Comparison of ENCODE assay signal across 35 cellular contexts in genomic region chr13:39327080-39327479, GRCh38.
"Had no signal": no experiment of that assay in that cellular context is flagged by ENCODE, and none has a peak within 500 bp of the region (broad histone marks: within the 10 kb centered on the region; RNA-seq: fewer than 3 reads in every experiment).

No MANE protein-coding gene starts in this region.

- H3K4me1 ChIP-seq: parathyroid adenoma, right lobe of liver had no signal

- H3K27me3 Mint-ChIP-seq: activated naive CD4-positive, alpha-beta T cell treated with anti-CD3 and anti-CD28 coated beads, Interleukin-2, amount 10 ng/mL, durations not matched to agents 7 days and 5 days; effector memory CD8-positive, alpha-beta T cell; natural killer cell treated with Interleukin-12 subunit alpha and Interleukin-12 subunit beta and Interleukin-15 and Interleukin-18, amount 100 ng/mL, for 72 hours had no signal

- H3K36me3 ChIP-seq: brain microvascular endothelial cell, gastrocnemius medialis, right lobe of liver, WERI-Rb-1 had no signal

- H3K79me2 ChIP-seq: parathyroid adenoma had no signal

- H3K9me3 Mint-ChIP-seq: activated CD4-positive, alpha-beta memory T cell treated with anti-CD3 and anti-CD28 coated beads for 36 hours had no signal

- H3K4me1 Mint-ChIP-seq: activated CD4-positive, alpha-beta T cell treated with anti-CD3 and anti-CD28 coated beads, Interleukin-2, amount 10 ng/mL, durations not matched to agents 24 days and 14 days; activated naive CD4-positive, alpha-beta T cell treated with anti-CD3 and anti-CD28 coated beads, Interleukin-2, amount 10 ng/mL, durations not matched to agents 7 days and 5 days; activated naive CD8-positive, alpha-beta T cell treated with anti-CD3 and anti-CD28 coated beads, Interleukin-2, amount 10 ng/mL, durations not matched to agents 7 days and 5 days; stimulated activated effector memory CD8-positive, alpha-beta T cell treated with anti-CD3 and anti-CD28 coated beads, Interleukin-12 subunit alpha, Interleukin-12 subunit beta, amount 100 ng/mL, for 72 hours had no signal

- H3K27ac ChIP-seq: brain microvascular endothelial cell, parathyroid adenoma, right lobe of liver, WERI-Rb-1 had no signal

- DNase-seq: activated CD4-positive, alpha-beta memory T cell treated with anti-CD3 and anti-CD28 coated beads for 36 hours; activated CD4-positive, alpha-beta T cell treated with anti-CD3 and anti-CD28 coated beads, Interleukin-2, amount 10 ng/mL, durations not matched to agents 24 days and 14 days; activated CD4-positive, CD25-positive, alpha-beta regulatory T cell treated with anti-CD3 and anti-CD28 coated beads, Interleukin-2, amount 50 U/mL, for 72 hours; activated CD8-positive, alpha-beta memory T cell treated with anti-CD3 and anti-CD28 coated beads, Interleukin-2, amount 50 U/mL, for 4 hours; activated gamma-delta T cell; activated naive CD4-positive, alpha-beta T cell treated with anti-CD3 and anti-CD28 coated beads, Interleukin-2, amount 10 ng/mL, durations not matched to agents 7 days and 5 days; activated naive CD8-positive, alpha-beta T cell treated with anti-CD3 and anti-CD28 coated beads, Interleukin-2, amount 10 ng/mL, durations not matched to agents 7 days and 5 days; activated T-cell treated with anti-CD3 and anti-CD28 coated beads, Interleukin-2, amount 50 U/mL, for 1 hour; brain microvascular endothelial cell; caudate nucleus; cortex of kidney; effector memory CD8-positive, alpha-beta T cell; erythroblast; gastrocnemius medialis; glutamatergic neuron; hippocampal formation; kidney; mucosa of descending colon; nucleus accumbens; right lobe of liver; small intestine; stimulated activated CD4-positive, alpha-beta T cell treated with anti-CD3 and anti-CD28 coated beads, Interleukin-4, amount 100 ng/mL, for 24 hours; substantia nigra; SW 1271; T1000; WERI-Rb-1 had no signal

- H3K27me3 ChIP-seq: brain microvascular endothelial cell, gastrocnemius medialis, right lobe of liver had no signal

- H2AFZ ChIP-seq: parathyroid adenoma had no signal

- H3K36me3 Mint-ChIP-seq: activated CD4-positive, alpha-beta memory T cell treated with anti-CD3 and anti-CD28 coated beads for 36 hours; activated naive CD4-positive, alpha-beta T cell treated with anti-CD3 and anti-CD28 coated beads, Interleukin-2, amount 10 ng/mL, durations not matched to agents 7 days and 5 days; activated naive CD8-positive, alpha-beta T cell treated with anti-CD3 and anti-CD28 coated beads, Interleukin-2, amount 10 ng/mL, durations not matched to agents 7 days and 5 days; natural killer cell treated with Interleukin-12 subunit alpha and Interleukin-12 subunit beta and Interleukin-15 and Interleukin-18, amount 100 ng/mL, for 72 hours; stimulated activated effector memory CD8-positive, alpha-beta T cell treated with anti-CD3 and anti-CD28 coated beads, Interleukin-12 subunit alpha, Interleukin-12 subunit beta, amount 100 ng/mL, for 72 hours had no signal

- H3K4me3 ChIP-seq: gastrocnemius medialis, lung, mucosa of descending colon, right lobe of liver had no signal

- H3K27ac Mint-ChIP-seq: activated CD4-positive, alpha-beta memory T cell treated with anti-CD3 and anti-CD28 coated beads for 36 hours; activated CD4-positive, alpha-beta T cell treated with anti-CD3 and anti-CD28 coated beads, Interleukin-2, amount 10 ng/mL, durations not matched to agents 24 days and 14 days; activated naive CD4-positive, alpha-beta T cell treated with anti-CD3 and anti-CD28 coated beads, Interleukin-2, amount 10 ng/mL, durations not matched to agents 7 days and 5 days; activated naive CD8-positive, alpha-beta T cell treated with anti-CD3 and anti-CD28 coated beads, Interleukin-2, amount 10 ng/mL, durations not matched to agents 7 days and 5 days; activated T-helper 1 cell treated with anti-CD3 and anti-CD28 coated beads, Interleukin-12 subunit alpha, Interleukin-12 subunit beta, Interleukin-2, Interleukin-4 antibody, amounts not matched to agents 30 ng/mL and 10 ng/mL and 1 ng/mL, durations not matched to agents 14 hours and 24 hours and 36 hours; effector memory CD8-positive, alpha-beta T cell; natural killer cell treated with Interleukin-12 subunit alpha and Interleukin-12 subunit beta and Interleukin-15 and Interleukin-18, amount 100 ng/mL, for 72 hours; stimulated activated effector memory CD8-positive, alpha-beta T cell treated with anti-CD3 and anti-CD28 coated beads, Interleukin-12 subunit alpha, Interleukin-12 subunit beta, amount 100 ng/mL, for 72 hours; stimulated activated naive CD8-positive, alpha-beta T cell treated with anti-CD3 and anti-CD28 coated beads, Interleukin-15, Interleukin-2, amounts not matched to agents 100 ng/mL and 50 ng/mL, for 24 hours; T-helper 1 cell treated with Interleukin-12 subunit alpha and Interleukin-12 subunit beta and Interleukin-4 antibody, amounts not matched to agents 30 μg/mL and 1 μg/mL, for 36 hours had no signal

- ATAC-seq: effector memory CD8-positive, alpha-beta T cell; gastrocnemius medialis; left lobe of liver; mucosa of descending colon; natural killer cell treated with Interleukin-12 subunit alpha and Interleukin-12 subunit beta and Interleukin-15 and Interleukin-18, amount 100 ng/mL, for 72 hours; right lobe of liver; stimulated activated effector memory CD8-positive, alpha-beta T cell treated with anti-CD3 and anti-CD28 coated beads, Interleukin-12 subunit alpha, Interleukin-12 subunit beta, amount 100 ng/mL, for 72 hours had no signal

- H3K9ac ChIP-seq: parathyroid adenoma had no signal

- H3K4me3 Mint-ChIP-seq: activated CD4-positive, alpha-beta memory T cell treated with anti-CD3 and anti-CD28 coated beads for 36 hours; activated CD4-positive, alpha-beta T cell treated with anti-CD3 and anti-CD28 coated beads, Interleukin-2, amount 10 ng/mL, durations not matched to agents 24 days and 14 days; activated naive CD4-positive, alpha-beta T cell treated with anti-CD3 and anti-CD28 coated beads, Interleukin-2, amount 10 ng/mL, durations not matched to agents 7 days and 5 days; activated naive CD8-positive, alpha-beta T cell treated with anti-CD3 and anti-CD28 coated beads, Interleukin-2, amount 10 ng/mL, durations not matched to agents 7 days and 5 days; activated T-helper 1 cell treated with anti-CD3 and anti-CD28 coated beads, Interleukin-12 subunit alpha, Interleukin-12 subunit beta, Interleukin-2, Interleukin-4 antibody, amounts not matched to agents 30 ng/mL and 10 ng/mL and 1 ng/mL, durations not matched to agents 14 hours and 24 hours and 36 hours; effector memory CD8-positive, alpha-beta T cell; natural killer cell treated with Interleukin-12 subunit alpha and Interleukin-12 subunit beta and Interleukin-15 and Interleukin-18, amount 100 ng/mL, for 72 hours; stimulated activated effector memory CD8-positive, alpha-beta T cell treated with anti-CD3 and anti-CD28 coated beads, Interleukin-12 subunit alpha, Interleukin-12 subunit beta, amount 100 ng/mL, for 72 hours; stimulated activated naive CD8-positive, alpha-beta T cell treated with anti-CD3 and anti-CD28 coated beads, Interleukin-15, Interleukin-2, amounts not matched to agents 100 ng/mL and 50 ng/mL, for 24 hours; T-helper 1 cell treated with Interleukin-12 subunit alpha and Interleukin-12 subunit beta and Interleukin-4 antibody, amounts not matched to agents 30 μg/mL and 1 μg/mL, for 36 hours had no signal

- FAIRE-seq: astrocyte, small intestine had no signal

- H3K9me3 ChIP-seq: gastrocnemius medialis, mucosa of descending colon, right lobe of liver had no signal
